Comparison of ENCODE assay signal across 1 cellular context in genomic region chr6:43824741-43825064, GRCh38.
TF ChIP-seq lines count a peak whose summit lies in the region.

No MANE protein-coding gene starts in this region.

TF ChIP-seq in IMR-90, 13 proteins besides CTCF, POLR2A, EP300 and RAD21:
- TF ChIP-seq CEBPB (IDR thresholded peaks at IDR 0.05; ENCODE audit: low read depth, low read length), result no peak
- TF ChIP-seq MAFK (IDR thresholded peaks at IDR 0.05; ENCODE audit: low read depth, low read length), result no peak
